In genomic region chr6:44223471-44224153, GRCh38 we compare ENCODE assay signal across 8 cellular contexts.
DNase-seq lines count a peak whose midpoint lies in the region; ATAC-seq and TF ChIP-seq lines count a peak whose summit lies in the region.

Gene SLC29A1, plus strand, starts transcription at chr6:44223595. Its CDS starts 3,719 bp downstream, at chr6:44227314.

- DNase-seq in GM12865 (ENCODE audit: low read depth) (peak; percentile 86), NCI-H446 (lab: John Stamatoyannopoulos, UW) (peak; percentile 11 to 73), cerebellar nuclear complex (lab: John Stamatoyannopoulos, UW) (peak; percentile 33 to 46), kidney tubule cell (ENCODE audit: low spot score) (peak; percentile 71)
- DNase-seq in activated CD4-positive, alpha-beta T cell treated with anti-CD3 and anti-CD28 coated beads for 1 hour: peak; percentile 74
- DNase-seq in stimulated activated CD4-positive, alpha-beta T cell treated with anti-CD3 and anti-CD28 coated beads, Interleukin-1b, Interleukin-23, amount 100 ng/mL, for 48 hours: peak; percentile 83

- peak within 1 kb of the TSS; percentile 51 for H3K4me3 ChIP-seq in GM12865 (ENCODE audit: low read depth, low read length)

- TF ChIP-seq CTCF in GM12865 (IDR thresholded peaks at IDR 0.05; ENCODE audit: insufficient read depth, low read depth, low read length, missing control alignments): peak; percentile 4

- peak; percentile 32 for ATAC-seq in HG02938 (IDR thresholded peaks at IDR 0.05; ENCODE audit: unreplicated experiment)
- no peak for ATAC-seq in HG03025 (IDR thresholded peaks at IDR 0.05; ENCODE audit: low FRiP score, unreplicated experiment)
